18 cellular contexts compared by ENCODE assay signal in the genomic region with DNA sequence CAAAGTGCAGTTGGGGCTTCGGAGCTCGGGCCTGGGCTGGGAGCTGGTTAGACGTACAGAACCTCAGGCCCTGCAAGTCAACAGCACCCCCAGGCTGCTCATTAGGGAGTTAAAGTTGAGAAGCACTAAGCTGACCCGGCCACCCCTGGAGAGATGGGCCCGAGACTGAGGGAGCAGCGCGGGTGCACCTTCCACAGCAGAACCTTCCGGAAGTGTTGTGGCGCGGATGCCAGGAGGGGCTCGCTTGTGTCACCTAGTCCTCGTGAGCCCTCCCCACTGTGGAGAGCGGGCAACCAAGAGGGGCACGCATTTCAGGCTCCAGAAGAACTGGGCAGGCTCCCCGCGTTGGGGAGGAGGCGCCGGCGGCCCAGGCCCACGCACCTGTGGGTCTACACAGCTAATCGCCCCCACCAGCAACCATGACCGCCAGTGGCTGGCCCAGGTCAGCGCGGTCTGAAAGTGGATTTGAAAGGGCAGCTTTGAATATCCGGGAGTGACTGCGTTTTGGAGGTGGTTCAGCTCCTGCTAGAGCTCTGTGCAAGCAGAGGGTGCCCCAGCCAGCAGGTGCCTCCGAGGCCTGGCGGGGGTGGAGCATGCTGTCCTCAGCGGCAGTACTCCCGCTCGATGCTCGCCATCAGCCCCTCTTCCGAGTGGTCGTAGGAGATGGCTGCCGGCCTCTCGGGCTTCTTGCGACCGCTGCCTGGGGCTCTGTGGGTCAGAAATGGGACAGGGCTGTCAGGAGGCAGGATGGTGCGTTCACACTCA. TPM values are rescaled to one million over a fixed set of nuclear protein-coding genes. Genes with fewer than 3 reads are reported as not detected.
DNase-seq lines count a peak whose midpoint lies in the region; ATAC-seq and TF ChIP-seq lines count a peak whose summit lies in the region.
"Had no signal": no experiment of that assay in that cellular context is flagged by ENCODE, and none has a peak within 500 bp of the region (broad histone marks: within the 10 kb centered on the region; RNA-seq: fewer than 3 reads in every experiment).

No MANE protein-coding gene starts in this region.

- no peak overlapping the region for H3K23ac ChIP-seq in IMR-90 (ENCODE audit: low read depth, low read length)

- DNase-seq in IMR-90 = no peak
- no peak for DNase-seq in mammary epithelial cell
- peak; percentile 38 for DNase-seq in lower lobe of right lung
- no peak for DNase-seq in testis
- DNase-seq in stimulated activated CD4-positive, alpha-beta T cell treated with anti-CD3 and anti-CD28 coated beads, Interleukin-4, amount 100 ng/mL, for 4 hours = no peak
- DNase-seq in NCI-H69 (lab: John Stamatoyannopoulos, UW) = no peak
- DNase-seq in NCI-H524 (lab: John Stamatoyannopoulos, UW) = no peak
- DNase-seq: activated CD4-positive, CD25-positive, alpha-beta regulatory T cell treated with anti-CD3 and anti-CD28 coated beads, Interleukin-2, amount 50 U/mL, for 72 hours; activated CD8-positive, alpha-beta memory T cell treated with anti-CD3 and anti-CD28 coated beads for 24 hours; CD8-positive, alpha-beta T cell; foreskin melanocyte; NCI-H345; psoas muscle; T1000 had no signal

- H4K91ac ChIP-seq in IMR-90 (ENCODE audit: insufficient read depth, low read depth, low read length) = no peak overlapping the region

- in situ Hi-C loops in IMR-90 (cut with MboI; ENCODE audit: low sequenced_read_pairs) (no loop called here), mammary epithelial cell (cut with MboI; ENCODE audit: low sequenced_read_pairs in 2 of 2) (loop anchor here (10.0 to 25.0 kb wide), 2 partner anchors 264 to 604 kb away; no protein-coding TSS in a partner anchor)

- 0 out of 2 replicates have a peak overlapping the region, but pooled peaks have one; percentile 12 for H2AK5ac ChIP-seq in IMR-90 (ENCODE audit: low read depth, low read length)

- H3K36me3 ChIP-seq in IMR-90 (ENCODE audit: control insufficient read depth, insufficient read depth, low read length) (no peaks in the 10 kb centered on the region), mammary epithelial cell (ENCODE audit: insufficient read depth, low read length) (peaks cover 2% of the 10 kb centered on the region), lower lobe of right lung (peaks cover 24% of the 10 kb centered on the region), testis (ENCODE audit: low read depth, missing control alignments) (no peaks in the 10 kb centered on the region)
- H3K36me3 ChIP-seq: thoracic aorta had no signal

- POLR2A ChIA-PET in IMR-90 (lab: Charles Lee; ENCODE audit: unreplicated experiment) = no interaction called here

- no peak overlapping the region for H3K4me2 ChIP-seq in IMR-90 (ENCODE audit: low read depth, low read length)
- peak overlapping the region; percentile 89 for H3K4me2 ChIP-seq in mammary epithelial cell (ENCODE audit: insufficient read depth, low read depth, low read length)

- H3K4me1 ChIP-seq in IMR-90 (ENCODE audit: control insufficient read depth, insufficient read depth, low read length) (peaks cover 14% of the 10 kb centered on the region; the same call in 1 of the 2 replicates), mammary epithelial cell (ENCODE audit: insufficient read depth, low read length) (peaks cover 23% of the 10 kb centered on the region), lower lobe of right lung (peaks cover 31% of the 10 kb centered on the region), testis (peaks cover 13% of the 10 kb centered on the region)

- no peaks in the 10 kb centered on the region for H3K79me1 ChIP-seq in IMR-90 (ENCODE audit: low read depth in 1 of 2, low read length in 2 of 2)

- H4K20me1 ChIP-seq in IMR-90 (ENCODE audit: insufficient read depth, low read length) (no peaks in the 10 kb centered on the region; the same call in 1 of the 2 replicates), mammary epithelial cell (ENCODE audit: insufficient read depth, low read length) (no peaks in the 10 kb centered on the region)

- H3K14ac ChIP-seq in IMR-90 (replicated peaks; ENCODE audit: low read depth, low read length) = no peak overlapping the region

- H3K4me3 ChIP-seq in IMR-90 (ENCODE audit: insufficient read depth, low read depth, low read length) (no peak overlapping the region), mammary epithelial cell (replicated peaks in 1 of 3; ENCODE audit: insufficient read depth in 1 of 3, low read depth in 2 of 3, low read length in 3 of 3) (no peak overlapping the region), lower lobe of right lung (no peak overlapping the region), testis (no peak overlapping the region)

- H3K9me3 ChIP-seq in IMR-90 (ENCODE audit: control insufficient read depth, insufficient read depth, low read length) (no peaks in the 10 kb centered on the region), mammary epithelial cell (replicated peaks; ENCODE audit: insufficient read depth, low read length) (no peaks in the 10 kb centered on the region), lower lobe of right lung (no peaks in the 10 kb centered on the region), testis (no peaks in the 10 kb centered on the region)
- H3K9me3 ChIP-seq: psoas muscle, thoracic aorta had no signal

- no peaks in the 10 kb centered on the region for H3K79me2 ChIP-seq in mammary epithelial cell (ENCODE audit: insufficient read depth, low read length)

- no peak for TF ChIP-seq POLR2A in IMR-90 (IDR thresholded peaks at IDR 0.05; ENCODE audit: low read depth, low read length)
- TF ChIP-seq POLR2A in testis (IDR thresholded peaks at IDR 0.05) = no peak

- H2AK9ac ChIP-seq in IMR-90 (replicated peaks; ENCODE audit: low read depth, low read length, poor library complexity) = no peak overlapping the region

- intact Hi-C loops in IMR-90 (cut with micrococcal nuclease) = no loop called here
- intact Hi-C loops in mammary epithelial cell (cut with micrococcal nuclease) = no loop called here
- intact Hi-C loops in lower lobe of right lung (cut with DNase I) = no loop called here
- intact Hi-C loops in testis (cut with DNase I; ENCODE audit: low total_unique reads) = no loop called here

- no peak overlapping the region for H4K8ac ChIP-seq in IMR-90 (ENCODE audit: low read depth in 2 of 2, low read length in 2 of 2)

- WGBS in IMR-90 (ENCODE audit: extremely low coverage in 2 of 2, insufficient read length in 1 of 2), 2 experiments = 100% methylated on average over 4 of the region's 39 CpGs; no CpG with 5 or more reads in 1 of the 2 experiments
- 98% methylated on average over 19 of the region's 39 CpGs for WGBS in mammary epithelial cell (ENCODE audit: low coverage, missing lambda C conversion rate)
- 68 to 87% methylated on average over 16 to 34 of the region's 39 CpGs for WGBS in testis, 2 donors

- no peak overlapping the region for H3K27ac ChIP-seq in IMR-90 (ENCODE audit: insufficient read depth, low read length)
- H3K27ac ChIP-seq in mammary epithelial cell (ENCODE audit: insufficient read depth, low read depth, low read length) = peak overlapping the region; percentile 64
- peak overlapping the region; percentile 62 for H3K27ac ChIP-seq in lower lobe of right lung
- H3K27ac ChIP-seq in testis = peak overlapping the region; percentile 32 to 66
- H3K27ac ChIP-seq: psoas muscle had no signal

- H2BK15ac ChIP-seq in IMR-90 (ENCODE audit: low read depth, low read length) = no peak overlapping the region

- peaks cover 3% of the 10 kb centered on the region; the same call in 1 of the 2 replicates for H3K9me1 ChIP-seq in IMR-90 (ENCODE audit: insufficient read depth, low read length)

- H2BK120ac ChIP-seq in IMR-90 (ENCODE audit: low read depth, low read length) = no peak overlapping the region

- no peak overlapping the region for H2BK5ac ChIP-seq in IMR-90 (ENCODE audit: low read depth, low read length, poor library complexity, severe bottlenecking)

- no peak overlapping the region for H3K56ac ChIP-seq in IMR-90 (ENCODE audit: extremely low read depth, insufficient read depth, low read length)

- TF ChIP-seq RAD21 in IMR-90 (IDR thresholded peaks at IDR 0.05; ENCODE audit: low read length) = no peak

- no peak overlapping the region for H4K5ac ChIP-seq in IMR-90 (ENCODE audit: low read depth, low read length)

- TF ChIP-seq CTCF in IMR-90 (conservative IDR thresholded peaks at IDR 0.05; ENCODE audit: low read depth, low read length) = no peak
- TF ChIP-seq CTCF in mammary epithelial cell (conservative IDR thresholded peaks at IDR 0.05 in 1 of 2, IDR thresholded peaks at IDR 0.05 in 1 of 2; ENCODE audit: extremely low read depth in 1 of 2, insufficient read depth in 1 of 2, low read depth in 1 of 2, low read length in 2 of 2) = no peak
- TF ChIP-seq CTCF in lower lobe of right lung (IDR thresholded peaks at IDR 0.05) = no peak
- no peak for TF ChIP-seq CTCF in testis (IDR thresholded peaks at IDR 0.05)

- ATAC-seq in IMR-90 (ENCODE audit: low read depth) (no peak), lower lobe of right lung (no peak), GM21515 (IDR thresholded peaks at IDR 0.05; ENCODE audit: unreplicated experiment) (no peak)
- ATAC-seq: CD8-positive, alpha-beta T cell had no signal

- no peak overlapping the region for H2BK20ac ChIP-seq in IMR-90 (ENCODE audit: low read depth, low read length)

- CTCF ChIA-PET in IMR-90 (lab: Yijun Ruan, JAX) (interaction anchor here (2.7 kb wide), 1 partner anchor 377 kb away, joined by 11 read pairs; no protein-coding TSS in a partner anchor), mammary epithelial cell (lab: Charles Lee; ENCODE audit: low non-redundant PET) (no interaction called here)

- BruUV-seq in IMR-90 (replicated peaks; lab: Mats Ljungman, UMichigan) = no TSS peak
- no TSS peak for BruUV-seq in mammary epithelial cell (replicated peaks; lab: Mats Ljungman, UMichigan)

- H2AFZ ChIP-seq in IMR-90 (replicated peaks; ENCODE audit: low read length, poor library complexity) = peak overlapping the region; percentile 94
- peak overlapping the region; percentile 95 for H2AFZ ChIP-seq in mammary epithelial cell (ENCODE audit: low read depth, low read length)

- no peak overlapping the region for H3K18ac ChIP-seq in IMR-90 (ENCODE audit: low read depth, low read length)

- H3K9ac ChIP-seq in IMR-90 (ENCODE audit: low read depth, low read length) (no peak overlapping the region), mammary epithelial cell (ENCODE audit: insufficient read depth, low read length) (peak overlapping the region; percentile 5)

- H3K27me3 ChIP-seq in IMR-90 (ENCODE audit: control insufficient read depth, insufficient read depth, low read length) (peaks cover 2% of the 10 kb centered on the region; the same call in 1 of the 2 replicates), mammary epithelial cell (ENCODE audit: insufficient read depth, low read length) (no peaks in the 10 kb centered on the region), lower lobe of right lung (ENCODE audit: low read depth) (no peaks in the 10 kb centered on the region), testis (no peaks in the 10 kb centered on the region)

- dilution Hi-C loops in IMR-90 (cut with HindIII; ENCODE audit: low sequenced_read_pairs, unreplicated experiment) (no loop called here), mammary epithelial cell (cut with HindIII; ENCODE audit: low sequenced_read_pairs) (no loop called here)

- peak overlapping the region; percentile 68; the same call in 1 of the 2 replicates for H3K4ac ChIP-seq in IMR-90 (ENCODE audit: low read depth, low read length)

RNA-seq across cellular contexts. Expression of a gene that starts 15.1 kb away (rescaled TPM):
- total RNA-seq in IMR-90 (2012; rRNA removed) = 2.0 and 2.2 TPM in 2 replicates
- 2.4 and 2.5 TPM in 2 replicates for polyA plus RNA-seq in IMR-90 (2012; rRNA removed)
- 2.4 TPM in 2 replicates for polyA plus RNA-seq in IMR-90 (2012; cell fraction: cytosol; rRNA removed)
- 2.3 and 3.4 TPM in 2 replicates for polyA plus RNA-seq in IMR-90 (2012; cell fraction: nucleus; rRNA removed; ENCODE audit: low replicate concordance)
- total RNA-seq in mammary epithelial cell = 1 to 10 TPM; 5.9 to 7.8 TPM
- polyA plus RNA-seq in mammary epithelial cell = 7.7 TPM
- polyA minus RNA-seq in mammary epithelial cell = 36.0 TPM
- total RNA-seq in lower lobe of right lung = 40.8 TPM
- total RNA-seq in testis = 10 to 100 TPM; 55.0 to 55.3 TPM
- polyA plus RNA-seq in testis (ENCODE audit: insufficient read depth, low read depth, low replicate concordance) = 72.2 TPM

RNA-seq across cellular contexts. Expression of a gene that starts 21.8 kb away (rescaled TPM):
- total RNA-seq in IMR-90 (2012; rRNA removed) (under 0.01 and 0.28 TPM in 2 replicates), mammary epithelial cell (1 to 10 TPM in 1 of 2 donors, under 1 TPM in 1; 0.73 to 3.5 TPM), lower lobe of right lung (2.6 TPM), testis (1 to 10 TPM; 3.7 to 4.3 TPM)
- polyA plus RNA-seq in IMR-90 (2012; rRNA removed) (0.12 and 0.17 TPM in 2 replicates), mammary epithelial cell (0.26 TPM), testis (ENCODE audit: insufficient read depth, low read depth, low replicate concordance) (5.5 TPM)
- 0.17 and 0.27 TPM in 2 replicates for polyA plus RNA-seq in IMR-90 (2012; cell fraction: cytosol; rRNA removed)
- 0.06 and 0.14 TPM in 2 replicates for polyA plus RNA-seq in IMR-90 (2012; cell fraction: nucleus; rRNA removed; ENCODE audit: low replicate concordance)
- polyA minus RNA-seq in mammary epithelial cell = not detected
- total RNA-seq: activated naive CD4-positive, alpha-beta T cell treated with anti-CD3 and anti-CD28 coated beads, Interleukin-2, amount 50 U/mL, for 72 hours; CD8-positive, alpha-beta T cell; endothelial cell of umbilical vein had no signal
- polyA plus RNA-seq: endothelial cell of umbilical vein had no signal
